1 cellular context compared by ENCODE assay signal in genomic region chr13:95154441-95154886, GRCh38.
TF ChIP-seq lines count a peak whose summit lies in the region.

No MANE protein-coding gene starts in this region.

TF ChIP-seq in GM23338, 12 proteins besides CTCF, POLR2A, EP300 and RAD21 (continued from another document):
- TF ChIP-seq ZNF462 (CRISPR knock-in tag; IDR thresholded peaks at IDR 0.05) = no peak
